In the genomic region with DNA sequence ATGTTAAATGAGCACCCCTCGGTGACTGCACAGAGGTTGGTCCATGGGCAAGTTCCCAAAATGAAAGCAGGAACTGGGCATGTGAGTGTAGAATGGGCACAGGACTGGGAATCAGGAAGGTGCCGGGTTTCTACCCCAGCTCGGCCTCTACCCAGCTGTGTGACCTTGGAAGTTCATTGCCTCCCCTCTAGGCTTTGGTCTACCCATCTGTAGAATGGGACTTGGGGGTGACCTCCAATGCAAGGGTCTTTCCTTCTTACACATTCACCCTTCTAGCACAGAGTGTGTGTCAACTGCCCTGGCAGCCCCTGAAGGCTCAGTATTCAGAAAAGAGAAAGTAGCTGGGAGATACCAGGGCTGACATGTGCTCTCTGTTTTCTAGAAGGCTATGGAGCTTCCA, we compare ENCODE assay signal across 1 cellular context.
TF ChIP-seq lines count a peak whose summit lies in the region.

No MANE protein-coding gene starts in this region.

TF ChIP-seq in GM23338, 12 proteins besides CTCF, POLR2A, EP300 and RAD21 (continued from another document):
- TF ChIP-seq CREB1 (CRISPR knock-in tag; IDR thresholded peaks at IDR 0.05; ENCODE audit: low read depth) (no peak), ZNF331 (CRISPR knock-in tag; IDR thresholded peaks at IDR 0.05; ENCODE audit: low read depth) (no peak)
TF ChIP-seq in GM23338: peak in this region for 0.
